6 cellular contexts compared by ENCODE assay signal in the genomic region with DNA sequence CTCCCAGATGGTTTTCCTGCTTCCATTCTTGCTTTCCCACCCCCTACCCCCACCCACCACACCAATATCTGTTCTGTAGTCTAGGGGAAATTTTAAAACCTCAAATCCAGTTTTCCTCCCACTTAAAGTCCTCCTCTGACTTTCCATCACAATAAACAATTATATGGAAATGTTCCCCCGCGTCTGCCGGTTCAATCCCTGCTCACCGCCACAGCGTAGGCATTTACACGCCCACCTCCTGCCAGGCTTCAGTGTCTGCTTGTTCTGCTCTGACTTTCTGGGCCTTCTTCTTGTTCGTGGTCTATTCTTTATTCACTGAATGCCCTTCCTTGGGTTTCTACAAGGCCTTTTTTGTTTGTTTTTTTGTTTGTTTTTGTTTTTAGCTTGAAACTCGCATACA.
"Had no signal": no experiment of that assay in that cellular context is flagged by ENCODE, and none has a peak within 500 bp of the region (broad histone marks: within the 10 kb centered on the region; RNA-seq: fewer than 3 reads in every experiment).

No MANE protein-coding gene starts in this region.

- H3K27ac ChIP-seq: HL-60 had no signal

- DNase-seq: H9, HCEC 1CT, HFFc6, IMR-90 had no signal

- H3K4me3 Mint-ChIP-seq: GM23338, H9, HFFc6 had no signal

- H3K9me3 Mint-ChIP-seq: GM23338, H9 had no signal

- H3K27ac Mint-ChIP-seq: GM23338, H9, HFFc6 had no signal
